Comparison of ENCODE assay signal across 8 cellular contexts in genomic region chr1:85330711-85331290, GRCh38. TPM values are rescaled to one million over a fixed set of nuclear protein-coding genes. Genes with fewer than 3 reads are reported as not detected.
A peak's percentile ranks its signal among the peaks of the same experiment; 100 is the strongest.
DNase-seq lines count a peak whose midpoint lies in the region; ATAC-seq and TF ChIP-seq lines count a peak whose summit lies in the region.

No MANE protein-coding gene starts in this region.

- DNase-seq in GM04504 (ENCODE audit: low read depth) (peak; percentile 100), dermis blood vessel endothelial cell (peak; percentile 97), osteocyte (ENCODE audit: extremely low spot score, unreplicated experiment) (no peak), GM10248 (ENCODE audit: extremely low spot score) (no peak), hippocampal formation (lab: John Stamatoyannopoulos, UW) (no peak), OCI-M2 (lab: John Stamatoyannopoulos, UW; ENCODE audit: unreplicated experiment) (no peak)
- no peak for DNase-seq in activated naive CD4-positive, alpha-beta T cell (lab: John Stamatoyannopoulos, UW)

- CTCF ChIA-PET in GM10248 (lab: Yijun Ruan, JAX), result interaction anchor here (1.3 to 1.5 kb wide), 2 partner anchors 23 to 363 kb away, joined by 3 to 4 read pairs; no protein-coding TSS in a partner anchor

- peaks cover 22% of the 10 kb centered on the region for H3K9me3 Mint-ChIP-seq in osteocyte (ENCODE audit: unreplicated experiment)

- peak overlapping the region; percentile 97 for H3K27ac Mint-ChIP-seq in osteocyte (ENCODE audit: unreplicated experiment)

- ATAC-seq in HG03565 (IDR thresholded peaks at IDR 0.05; ENCODE audit: unreplicated experiment), result peak; percentile 68

- H3K4me1 Mint-ChIP-seq in osteocyte (ENCODE audit: unreplicated experiment), result peaks cover 81% of the 10 kb centered on the region

- H3K36me3 Mint-ChIP-seq in osteocyte (ENCODE audit: unreplicated experiment), result peaks cover 21% of the 10 kb centered on the region

- TF ChIP-seq CTCF in osteocyte (IDR thresholded peaks at IDR 0.05), result no peak
- TF ChIP-seq CTCF in GM10248 (IDR thresholded peaks at IDR 0.05; ENCODE audit: control extremely low read depth, extremely low read depth, low read depth, missing control alignments), result no peak

- POLR2A ChIA-PET in GM10248 (lab: Yijun Ruan, JAX), result no interaction called here

- peak overlapping the region; percentile 16 for H3K4me3 Mint-ChIP-seq in osteocyte (ENCODE audit: unreplicated experiment)

- no peaks in the 10 kb centered on the region for H3K27me3 Mint-ChIP-seq in osteocyte (ENCODE audit: unreplicated experiment)

RNA-seq across cellular contexts. Expression of gene BCL10, which starts 54.4 kb away (rescaled TPM):
- total RNA-seq in dermis blood vessel endothelial cell, result 58.4 and 77.9 TPM in 2 replicates
- total RNA-seq in osteocyte, result 27.9 and 29.0 TPM in 2 replicates

Comparison
In these comparisons a context has a peak if more than half of its experiments do, and no peak if none do; other contexts are left out.
1. DNase-seq: peak in GM04504 (single experiment) and dermis blood vessel endothelial cell (single experiment); none in osteocyte (single experiment), GM10248 (single experiment), hippocampal formation (0 of 2), activated naive CD4-positive, alpha-beta T cell (0 of 4) and OCI-M2 (single experiment).